11 cellular contexts compared by ENCODE assay signal in genomic region chr17:61362852-61363600, GRCh38. TPM values are rescaled to one million over a fixed set of nuclear protein-coding genes. Genes with fewer than 3 reads are reported as not detected.
DNase-seq lines count a peak whose midpoint lies in the region; ATAC-seq lines count a peak whose summit lies in the region.
"Had no signal": no experiment of that assay in that cellular context is flagged by ENCODE, and none has a peak within 500 bp of the region (broad histone marks: within the 10 kb centered on the region; RNA-seq: fewer than 3 reads in every experiment).

No MANE protein-coding gene starts in this region.

- no peaks in the 10 kb centered on the region for H3K4me1 Mint-ChIP-seq in stimulated activated effector memory CD8-positive, alpha-beta T cell treated with anti-CD3 and anti-CD28 coated beads, Interleukin-12 subunit alpha, Interleukin-12 subunit beta, amount 100 ng/mL, for 72 hours

- no peaks in the 10 kb centered on the region for H3K36me3 Mint-ChIP-seq in stimulated activated effector memory CD8-positive, alpha-beta T cell treated with anti-CD3 and anti-CD28 coated beads, Interleukin-12 subunit alpha, Interleukin-12 subunit beta, amount 100 ng/mL, for 72 hours

- no peak overlapping the region for H3K4me3 Mint-ChIP-seq in stimulated activated effector memory CD8-positive, alpha-beta T cell treated with anti-CD3 and anti-CD28 coated beads, Interleukin-12 subunit alpha, Interleukin-12 subunit beta, amount 100 ng/mL, for 72 hours
- H3K4me3 Mint-ChIP-seq: CD4-positive, alpha-beta T cell had no signal

- H3K27ac Mint-ChIP-seq in stimulated activated effector memory CD8-positive, alpha-beta T cell treated with anti-CD3 and anti-CD28 coated beads, Interleukin-12 subunit alpha, Interleukin-12 subunit beta, amount 100 ng/mL, for 72 hours: no peak overlapping the region
- H3K27ac Mint-ChIP-seq: CD4-positive, alpha-beta T cell had no signal

- peak; percentile 3 for DNase-seq in cardiac septum (ENCODE audit: low spot score)
- no peak for DNase-seq in left ventricle myocardium superior
- peak; percentile 36 for DNase-seq in NCI-H69 (lab: John Stamatoyannopoulos, UW)
- DNase-seq in left kidney (ENCODE audit: low read depth, low spot score): peak; percentile 23
- no peak for DNase-seq in NCI-H748 (lab: John Stamatoyannopoulos, UW; ENCODE audit: unreplicated experiment)
- no peak for DNase-seq in DMS53 treated with DMSO at 0.1 percent for 48 hours (lab: John Stamatoyannopoulos, UW; ENCODE audit: unreplicated experiment)
- DNase-seq in stimulated activated effector memory CD8-positive, alpha-beta T cell treated with anti-CD3 and anti-CD28 coated beads, Interleukin-12 subunit alpha, Interleukin-12 subunit beta, amount 100 ng/mL, for 72 hours (ENCODE audit: low spot score in 2 of 2): no peak
- DNase-seq: AML-193; CD4-positive, alpha-beta T cell; GM23248 had no signal

- H3K9me3 Mint-ChIP-seq in stimulated activated effector memory CD8-positive, alpha-beta T cell treated with anti-CD3 and anti-CD28 coated beads, Interleukin-12 subunit alpha, Interleukin-12 subunit beta, amount 100 ng/mL, for 72 hours: no peaks in the 10 kb centered on the region
- H3K9me3 Mint-ChIP-seq: CD4-positive, alpha-beta T cell had no signal

- ATAC-seq in left ventricle myocardium superior: no peak
- no peak for ATAC-seq in stimulated activated effector memory CD8-positive, alpha-beta T cell treated with anti-CD3 and anti-CD28 coated beads, Interleukin-12 subunit alpha, Interleukin-12 subunit beta, amount 100 ng/mL, for 72 hours
- ATAC-seq: A549 had no signal

- intact Hi-C loops in cardiac septum (cut with DNase I): no loop called here
- intact Hi-C loops in left ventricle myocardium superior (cut with micrococcal nuclease): no loop called here

RNA-seq across cellular contexts. Expression of gene TBX2, which starts 36.6 kb away (rescaled TPM):
- total RNA-seq in cardiac septum (17.2 TPM), left ventricle myocardium superior (9.1 TPM)

Comparison
In these comparisons a context has a peak if more than half of its experiments do, and no peak if none do; other contexts are left out.
1. DNase-seq: peak in cardiac septum (single experiment), NCI-H69 (single experiment) and left kidney (single experiment); none in left ventricle myocardium superior (single experiment), NCI-H748 (single experiment), DMS53 treated with DMSO at 0.1 percent for 48 hours (single experiment) and stimulated activated effector memory CD8-positive, alpha-beta T cell treated with anti-CD3 and anti-CD28 coated beads, Interleukin-12 subunit alpha, Interleukin-12 subunit beta, amount 100 ng/mL, for 72 hours (0 of 2).